Comparison of ENCODE assay signal across 8 cellular contexts in genomic region chr20:35954200-35954906, GRCh38. TPM values are rescaled to one million over a fixed set of nuclear protein-coding genes. Genes with fewer than 3 reads are reported as not detected.
A peak's percentile ranks its signal among the peaks of the same experiment; 100 is the strongest.
DNase-seq lines count a peak whose midpoint lies in the region; ATAC-seq and TF ChIP-seq lines count a peak whose summit lies in the region.

Gene SCAND1, minus strand, starts transcription at chr20:35954502. Its CDS starts 218 bp downstream, at chr20:35954284.

- POLR2A ChIA-PET in activated CD4-positive, alpha-beta T cell treated with anti-CD3 and anti-CD28 coated beads, Interleukin-2, amount 10 ng/mL, durations not matched to agents 7 days and 5 days (lab: Charles Lee) = interaction anchor here (0.5 to 2.2 kb wide), 9 partner anchors 110 to 690 kb away, joined by 3 to 12 read pairs (median 5); partner anchors contain the start of genes PHF20, RBM39 and SPAG4

- peaks cover 0 to 2% (median 0%) of the 10 kb centered on the region in 7 donors for H3K9me3 Mint-ChIP-seq in CD14-positive monocyte
- peaks cover 5% of the 10 kb centered on the region for H3K9me3 Mint-ChIP-seq in activated CD4-positive, alpha-beta T cell treated with anti-CD3 and anti-CD28 coated beads, Interleukin-2, amount 10 ng/mL, durations not matched to agents 7 days and 5 days

- peak; percentile 97 for DNase-seq in CD14-positive monocyte (ENCODE audit: low spot score)
- peak; percentile 99 for DNase-seq in NCI-H69 (lab: John Stamatoyannopoulos, UW)
- DNase-seq in activated CD4-positive, alpha-beta T cell treated with anti-CD3 and anti-CD28 coated beads, Interleukin-2, amount 10 ng/mL, durations not matched to agents 7 days and 5 days = peak; percentile 98
- peak; percentile 92 for DNase-seq in cortex of kidney (lab: John Stamatoyannopoulos, UW)
- DNase-seq in left kidney (ENCODE audit: low read depth, low spot score) = peak; percentile 99
- peak; percentile 97 for DNase-seq in stimulated activated CD4-positive, alpha-beta T cell treated with anti-CD3 and anti-CD28 coated beads, Interleukin-2, amount 100 ng/mL, for 24 hours

- TF ChIP-seq CTCF in CD14-positive monocyte (IDR thresholded peaks at IDR 0.05) = peak; percentile 97

- ATAC-seq in GM19351 (IDR thresholded peaks at IDR 0.05; ENCODE audit: unreplicated experiment) = peak; percentile 89
- ATAC-seq in HG03521 (IDR thresholded peaks at IDR 0.05; ENCODE audit: unreplicated experiment) = peak; percentile 83

- peak within 1 kb of the TSS; percentile 96 to 99 (median 98) for H3K27ac Mint-ChIP-seq in CD14-positive monocyte
- peak within 1 kb of the TSS; percentile 99 for H3K27ac Mint-ChIP-seq in activated CD4-positive, alpha-beta T cell treated with anti-CD3 and anti-CD28 coated beads, Interleukin-2, amount 10 ng/mL, durations not matched to agents 7 days and 5 days

- H3K4me3 Mint-ChIP-seq in CD14-positive monocyte = peak within 1 kb of the TSS; percentile 97 to 100
- peak within 1 kb of the TSS; percentile 96 for H3K4me3 Mint-ChIP-seq in activated CD4-positive, alpha-beta T cell treated with anti-CD3 and anti-CD28 coated beads, Interleukin-2, amount 10 ng/mL, durations not matched to agents 7 days and 5 days

- CTCF ChIA-PET in activated CD4-positive, alpha-beta T cell treated with anti-CD3 and anti-CD28 coated beads, Interleukin-2, amount 10 ng/mL, durations not matched to agents 7 days and 5 days (lab: Charles Lee) = interaction anchor here (0.6 to 3.6 kb wide), 74 partner anchors 10 to 1125 kb away, joined by 3 to 54 read pairs (median 4); partner anchors contain the start of genes CEP250, CNBD2, ERGIC3 and MMP24OS

- peaks cover 0 to 5% of the 10 kb centered on the region in 2 donors for H3K36me3 Mint-ChIP-seq in CD14-positive monocyte
- peaks cover 15% of the 10 kb centered on the region for H3K36me3 Mint-ChIP-seq in activated CD4-positive, alpha-beta T cell treated with anti-CD3 and anti-CD28 coated beads, Interleukin-2, amount 10 ng/mL, durations not matched to agents 7 days and 5 days (ENCODE audit: low read depth)

- intact Hi-C loops in CD14-positive monocyte (cut with micrococcal nuclease) = loop anchor here in 1 of 2 donors (10.0 kb wide), 1 partner anchor 110 kb away; no protein-coding TSS in a partner anchor

- no peaks in the 10 kb centered on the region for H3K27me3 Mint-ChIP-seq in CD14-positive monocyte (ENCODE audit: low read depth in 3 of 3)
- no peaks in the 10 kb centered on the region for H3K27me3 Mint-ChIP-seq in activated CD4-positive, alpha-beta T cell treated with anti-CD3 and anti-CD28 coated beads, Interleukin-2, amount 10 ng/mL, durations not matched to agents 7 days and 5 days

- H3K4me1 Mint-ChIP-seq in CD14-positive monocyte = peaks cover 21% of the 10 kb centered on the region
- peaks cover 22% of the 10 kb centered on the region for H3K4me1 Mint-ChIP-seq in activated CD4-positive, alpha-beta T cell treated with anti-CD3 and anti-CD28 coated beads, Interleukin-2, amount 10 ng/mL, durations not matched to agents 7 days and 5 days

RNA-seq across cellular contexts. Expression of gene SCAND1, which starts in this region (rescaled TPM):
- polyA plus RNA-seq in CD14-positive monocyte = 100 to 1,000 TPM; 160 to 227 TPM
- total RNA-seq in activated CD4-positive, alpha-beta T cell treated with anti-CD3 and anti-CD28 coated beads, Interleukin-2, amount 10 ng/mL, durations not matched to agents 7 days and 5 days = 10 to 100 TPM; 48.6 to 63.6 TPM

Comparison
In these comparisons a context has a peak if more than half of its experiments do, and no peak if none do; other contexts are left out.
1. Peak in every context shown above with its lines: DNase-seq and ATAC-seq.